In the genomic region with DNA sequence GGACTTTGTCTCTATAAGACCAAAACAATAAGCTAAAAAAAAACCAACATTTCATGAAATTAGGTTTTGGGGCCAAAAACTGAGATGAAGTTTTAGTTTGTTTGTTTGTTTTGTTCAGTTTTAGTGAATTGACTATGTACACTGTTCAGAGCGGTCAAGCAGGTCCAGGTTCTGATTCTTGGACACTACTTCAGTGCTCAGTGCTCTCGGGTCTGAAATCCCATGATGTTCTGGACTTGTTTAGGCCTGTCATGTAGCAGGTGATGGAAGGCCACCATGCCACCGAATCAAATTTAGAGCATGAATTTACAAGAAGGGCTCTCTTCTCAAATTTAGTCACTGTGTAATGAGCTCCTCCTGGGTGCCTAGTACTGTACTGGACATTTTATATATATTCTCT, we compare ENCODE assay signal across 24 cellular contexts. TPM values are rescaled to one million over a fixed set of nuclear protein-coding genes. Genes with fewer than 3 reads are reported as not detected.
"Had no signal": no experiment of that assay in that cellular context is flagged by ENCODE, and none has a peak within 500 bp of the region (broad histone marks: within the 10 kb centered on the region; RNA-seq: fewer than 3 reads in every experiment).

No MANE protein-coding gene starts in this region.

- DNase-seq: activated CD4-positive, alpha-beta T cell treated with anti-CD3 and anti-CD28 coated beads for 48 hours; activated CD4-positive, alpha-beta T cell treated with anti-CD3 and anti-CD28 coated beads, Interleukin-2, amount 50 U/mL, for 48 hours; activated CD8-positive, alpha-beta memory T cell treated with anti-CD3 and anti-CD28 coated beads for 24 hours; activated effector memory CD4-positive, alpha-beta T cell treated with Interleukin-2 at 50 U/mL for 16 hours; activated naive CD4-positive, alpha-beta T cell treated with Interleukin-2 at 50 U/mL for 16 hours; aorta; foreskin fibroblast; heart right ventricle; lower lobe of right lung; mucosa of descending colon; pancreas; retina; stimulated activated CD4-positive, alpha-beta T cell treated with anti-CD3 and anti-CD28 coated beads, Interleukin-15, amount 100 ng/mL, for 24 hours; stimulated activated CD4-positive, alpha-beta T cell treated with anti-CD3 and anti-CD28 coated beads, Interleukin-2, amount 100 ng/mL, for 24 hours; stimulated activated naive B cell treated with anti-CD40 and anti-IgM and Interleukin-4, amounts not matched to agents 10 μg/mL and 1 μg/mL and 100 μg/mL, for 72 hours; stomach; T-helper 17 cell; T1000; trophoblast cell; WERI-Rb-1 had no signal

- H3K4me3 ChIP-seq: cardiac muscle cell, heart right ventricle, lower lobe of right lung, mucosa of descending colon, pancreas, prostate gland, stomach had no signal

- H3K27me3 ChIP-seq: cardiac muscle cell, pancreas, stomach had no signal

- ATAC-seq: activated CD4-positive, CD25-positive, alpha-beta regulatory T cell treated with anti-CD3 and anti-CD28 coated beads, Interleukin-2, amount 50 U/mL, for 24 hours; mucosa of descending colon; pancreas; stimulated activated naive B cell treated with anti-CD40 and anti-IgM and Interleukin-4, amounts not matched to agents 10 μg/mL and 1 μg/mL and 100 μg/mL, for 72 hours; T-helper 17 cell had no signal

- H3K36me3 ChIP-seq: cardiac muscle cell, heart right ventricle, lower lobe of right lung, neutrophil, pancreas, prostate gland, stomach, WERI-Rb-1 had no signal

- H3K27ac ChIP-seq: cardiac muscle cell, lower lobe of right lung, neutrophil, pancreas, prostate gland, WERI-Rb-1 had no signal

- H3K9me3 ChIP-seq: heart right ventricle, lower lobe of right lung, mucosa of descending colon, neutrophil, pancreas, prostate gland, stomach had no signal

- H3K4me1 ChIP-seq: lower lobe of right lung, pancreas, prostate gland, stomach had no signal

RNA-seq across cellular contexts. Expression of a gene that starts 45.5 kb away (rescaled TPM):
- total RNA-seq: T-helper 17 cell had no signal
